In genomic region chr1:29227511-29227910, GRCh38 we compare ENCODE assay signal across 26 cellular contexts. TPM values are rescaled to one million over a fixed set of nuclear protein-coding genes. Genes with fewer than 3 reads are reported as not detected.
DNase-seq lines count a peak whose midpoint lies in the region; ATAC-seq and TF ChIP-seq lines count a peak whose summit lies in the region.
"Had no signal": no experiment of that assay in that cellular context is flagged by ENCODE, and none has a peak within 500 bp of the region (broad histone marks: within the 10 kb centered on the region; RNA-seq: fewer than 3 reads in every experiment).

No MANE protein-coding gene starts in this region.

- H3K27ac Mint-ChIP-seq in H9: peak overlapping the region in 1 of 3 experiments; percentile 51; a peak in 1 of 7 replicates
- H3K27ac Mint-ChIP-seq: activated CD8-positive, alpha-beta T cell treated with anti-CD3 and anti-CD28 coated beads for 36 hours; activated naive CD4-positive, alpha-beta T cell treated with anti-CD3 and anti-CD28 coated beads, Interleukin-2, amount 50 U/mL, for 24 hours; activated T-helper 17 cell treated with anti-CD3 and anti-CD28 coated beads, Interleukin-2, amount 50 U/mL, for 72 hours; natural killer cell; T-helper 1 cell treated with Interleukin-12 subunit alpha and Interleukin-12 subunit beta and Interleukin-4 antibody, amounts not matched to agents 30 μg/mL and 1 μg/mL, for 36 hours had no signal

- H4K5ac ChIP-seq in H9 (ENCODE audit: insufficient read length, low read depth, low read length): no peak overlapping the region

- H2AK5ac ChIP-seq in H9 (ENCODE audit: insufficient read length, low read length): no peak overlapping the region

- peaks cover 24% of the 10 kb centered on the region for H3F3A ChIP-seq in PC-9 (ENCODE audit: insufficient read depth, low read depth)

- H3K79me2 ChIP-seq in H9 (ENCODE audit: insufficient read depth, low read length) (no peaks in the 10 kb centered on the region), PC-9 (ENCODE audit: low read depth) (peaks cover 54% of the 10 kb centered on the region)

- no CpG with 5 or more reads among the region's 5 CpGs for WGBS in H9 (ENCODE audit: extremely low coverage, insufficient read length, low lambda C conversion rate)

- H3K18ac ChIP-seq in H9 (ENCODE audit: insufficient read length, low read depth, low read length): no peak overlapping the region

- peak; percentile 72 for DNase-seq in H9
- DNase-seq in PC-9: peak; percentile 85 to 96
- no peak for DNase-seq in foreskin keratinocyte
- peak; percentile 40 for DNase-seq in renal cortical epithelial cell (ENCODE audit: low read depth)
- no peak for DNase-seq in COR-L47 (lab: John Stamatoyannopoulos, UW)
- no peak for DNase-seq in activated CD4-positive, alpha-beta T cell treated with anti-CD3 and anti-CD28 coated beads, Interleukin-2, amount 50 U/mL, for 1 hour
- DNase-seq: activated CD8-positive, alpha-beta T cell treated with anti-CD3 and anti-CD28 coated beads for 36 hours; anterior cingulate cortex; C1 segment of cervical spinal cord; cortex of kidney; DND-41; left ventricle myocardium superior; natural killer cell; NCI-H1048; NCI-H1694; NCI-H226; NCI-H82; RPMI8226; stimulated activated CD8-positive, alpha-beta memory T cell treated with anti-CD3 and anti-CD28 coated beads, Interleukin-4, amount 100 ng/mL, for 48 hours; transverse colon had no signal

- H3K23me2 ChIP-seq in H9 (ENCODE audit: insufficient read length, low read depth, low read length, poor library complexity, severe bottlenecking): no peaks in the 10 kb centered on the region

- no peak overlapping the region for H3K23ac ChIP-seq in H9 (ENCODE audit: insufficient read length, low read depth, low read length)

- no peak overlapping the region for H3K9ac ChIP-seq in H9 (ENCODE audit: extremely low read depth, insufficient read length, low read length)

- no peaks in the 10 kb centered on the region for H3K79me1 ChIP-seq in H9 (ENCODE audit: insufficient read depth, low read depth, low read length, poor library complexity, severe bottlenecking)

- no peak overlapping the region for H4K91ac ChIP-seq in H9 (ENCODE audit: insufficient read length, low read depth, low read length)

- POLR2A ChIA-PET in PC-9 (lab: Charles Lee; ENCODE audit: unreplicated experiment): interaction anchor here (0.7 to 1.5 kb wide), 3 partner anchors 12 to 1683 kb away, joined by 5 to 26 read pairs (median 11); no protein-coding TSS in a partner anchor

- H4K20me1 ChIP-seq in H9 (ENCODE audit: control insufficient read depth, insufficient read depth, insufficient read length) (no peaks in the 10 kb centered on the region), PC-9 (ENCODE audit: insufficient read depth) (no peaks in the 10 kb centered on the region)

- H2AFZ ChIP-seq in H9 (ENCODE audit: low read length): no peak overlapping the region
- H2AFZ ChIP-seq in PC-9: no peak overlapping the region

- TF ChIP-seq CTCF in H9 (conservative IDR thresholded peaks at IDR 0.05) (no peak), PC-9 (conservative IDR thresholded peaks at IDR 0.05) (no peak), foreskin keratinocyte (conservative IDR thresholded peaks at IDR 0.05) (no peak)

- H3K14ac ChIP-seq in H9 (ENCODE audit: insufficient read depth, low read length): no peak overlapping the region

- H3K56ac ChIP-seq in H9 (ENCODE audit: insufficient read length, low read depth, low read length): no peak overlapping the region

- H3K4me3 ChIP-seq in PC-9: peak overlapping the region; percentile 18; the same call in 1 of the 2 replicates
- H3K4me3 ChIP-seq: SK-N-MC, transverse colon had no signal

- H3K36me3 Mint-ChIP-seq in H9 (ENCODE audit: insufficient read depth in 1 of 3, low read depth in 3 of 3): peaks cover 0 to 6% (median 0%) of the 10 kb centered on the region in 3 experiments; a peak in 2 of 7 replicates
- H3K36me3 Mint-ChIP-seq: activated naive CD4-positive, alpha-beta T cell treated with anti-CD3 and anti-CD28 coated beads, Interleukin-2, amount 50 U/mL, for 24 hours; natural killer cell had no signal

- H3K9me3 ChIP-seq in H9 (ENCODE audit: control insufficient read depth, low read depth, low read length) (no peaks in the 10 kb centered on the region), PC-9 (ENCODE audit: insufficient read depth, low read depth) (no peaks in the 10 kb centered on the region)
- H3K9me3 ChIP-seq: transverse colon had no signal

- peaks cover 4% of the 10 kb centered on the region; the same call in 1 of the 2 replicates for H3K27me3 Mint-ChIP-seq in H9 (ENCODE audit: low read depth)
- H3K27me3 Mint-ChIP-seq: activated CD8-positive, alpha-beta T cell treated with anti-CD3 and anti-CD28 coated beads for 36 hours; activated naive CD4-positive, alpha-beta T cell treated with anti-CD3 and anti-CD28 coated beads, Interleukin-2, amount 50 U/mL, for 24 hours; activated T-helper 17 cell treated with anti-CD3 and anti-CD28 coated beads, Interleukin-2, amount 50 U/mL, for 72 hours had no signal

- no peak overlapping the region for H2BK20ac ChIP-seq in H9 (ENCODE audit: low read depth, low read length, poor library complexity, severe bottlenecking)

- CTCF ChIA-PET in PC-9 (lab: Charles Lee): no interaction called here

- H3K27ac ChIP-seq in H9 (ENCODE audit: insufficient read length, low read depth, low read length) (peak overlapping the region; percentile 5), PC-9 (peak overlapping the region; percentile 95), foreskin keratinocyte (no peak overlapping the region)
- H3K27ac ChIP-seq: SK-N-MC, transverse colon had no signal

- peaks cover 22 to 35% of the 10 kb centered on the region in 2 experiments for H3K4me1 Mint-ChIP-seq in H9

- ATAC-seq in foreskin keratinocyte: peak; percentile 24
- ATAC-seq in GM21515 (IDR thresholded peaks at IDR 0.05; ENCODE audit: unreplicated experiment): no peak
- ATAC-seq: activated CD4-positive, CD25-positive, alpha-beta regulatory T cell treated with anti-CD3 and anti-CD28 coated beads, Interleukin-2, amount 50 U/mL, for 24 hours; activated CD8-positive, alpha-beta T cell treated with anti-CD3 and anti-CD28 coated beads for 36 hours; activated T-helper 17 cell treated with anti-CD3 and anti-CD28 coated beads, Interleukin-2, amount 50 U/mL, for 72 hours; left ventricle myocardium superior; natural killer cell had no signal

- intact Hi-C loops in PC-9 (cut with micrococcal nuclease; ENCODE audit: unreplicated experiment): loop anchor here (1.0 kb wide), 1 partner anchor 12 kb away; no protein-coding TSS in a partner anchor

- H3K9me3 Mint-ChIP-seq in H9: no peaks in the 10 kb centered on the region; a peak in 1 of 5 replicates
- H3K9me3 Mint-ChIP-seq: activated CD8-positive, alpha-beta T cell treated with anti-CD3 and anti-CD28 coated beads for 36 hours; activated naive CD4-positive, alpha-beta T cell treated with anti-CD3 and anti-CD28 coated beads, Interleukin-2, amount 50 U/mL, for 24 hours; activated T-helper 17 cell treated with anti-CD3 and anti-CD28 coated beads, Interleukin-2, amount 50 U/mL, for 72 hours; natural killer cell; T-helper 1 cell treated with Interleukin-12 subunit alpha and Interleukin-12 subunit beta and Interleukin-4 antibody, amounts not matched to agents 30 μg/mL and 1 μg/mL, for 36 hours had no signal

- no peak overlapping the region for H2BK5ac ChIP-seq in H9 (ENCODE audit: insufficient read length, low read length)

- H2BK15ac ChIP-seq in H9 (ENCODE audit: low read depth, low read length): no peak overlapping the region

- H3K4ac ChIP-seq in H9 (ENCODE audit: low read depth, low read length): no peak overlapping the region

- H3K4me1 ChIP-seq in H9 (ENCODE audit: insufficient read depth, low read length): peaks cover 5% of the 10 kb centered on the region; the same call in 1 of the 2 replicates
- peaks cover 39% of the 10 kb centered on the region for H3K4me1 ChIP-seq in PC-9 (replicated peaks; ENCODE audit: insufficient read depth)
- H3K4me1 ChIP-seq in foreskin keratinocyte: no peaks in the 10 kb centered on the region

- BruUV-seq in PC-9 (replicated peaks; lab: Mats Ljungman, UMichigan): no TSS peak

- H3K9me2 ChIP-seq in PC-9 (ENCODE audit: insufficient read depth): no peaks in the 10 kb centered on the region

- no peaks in the 10 kb centered on the region for H3K27me3 ChIP-seq in H9 (ENCODE audit: insufficient read depth, low read length)
- no peaks in the 10 kb centered on the region for H3K27me3 ChIP-seq in PC-9 (ENCODE audit: insufficient read depth, low read depth)
- no peaks in the 10 kb centered on the region for H3K27me3 ChIP-seq in foreskin keratinocyte
- H3K27me3 ChIP-seq: transverse colon had no signal

- H3K36me3 ChIP-seq in PC-9 (ENCODE audit: low read depth): no peaks in the 10 kb centered on the region
- H3K36me3 ChIP-seq: transverse colon had no signal

- no peak overlapping the region for H2BK12ac ChIP-seq in H9 (ENCODE audit: insufficient read length, low read depth, low read length)

- no peak overlapping the region for H4K8ac ChIP-seq in H9 (replicated peaks; ENCODE audit: insufficient read length, low read depth, low read length)

- no peak overlapping the region for H3T11ph ChIP-seq in H9 (ENCODE audit: low read length)

- no peak overlapping the region for H3K4me3 Mint-ChIP-seq in H9
- H3K4me3 Mint-ChIP-seq: activated CD8-positive, alpha-beta T cell treated with anti-CD3 and anti-CD28 coated beads for 36 hours; activated naive CD4-positive, alpha-beta T cell treated with anti-CD3 and anti-CD28 coated beads, Interleukin-2, amount 50 U/mL, for 24 hours; activated T-helper 17 cell treated with anti-CD3 and anti-CD28 coated beads, Interleukin-2, amount 50 U/mL, for 72 hours; natural killer cell; T-helper 1 cell treated with Interleukin-12 subunit alpha and Interleukin-12 subunit beta and Interleukin-4 antibody, amounts not matched to agents 30 μg/mL and 1 μg/mL, for 36 hours had no signal

- no peak overlapping the region for H2BK120ac ChIP-seq in H9 (ENCODE audit: low read depth, low read length, poor library complexity, severe bottlenecking)

- no peak overlapping the region for H3K4me2 ChIP-seq in H9 (ENCODE audit: insufficient read depth, insufficient read length, low read length)
- H3K4me2 ChIP-seq in PC-9: peak overlapping the region; percentile 66

RNA-seq across cellular contexts. Expression of gene MECR, which starts 3.2 kb away (rescaled TPM):
- total RNA-seq in H9 (2021): 25.8 and 30.9 TPM in 2 replicates
- 46.4 and 53.9 TPM in 2 replicates for total RNA-seq in PC-9 (2021)
- 30.5 and 35.7 TPM in 2 replicates for total RNA-seq in foreskin keratinocyte
- 31.7 and 33.6 TPM in 2 replicates for polyA plus RNA-seq in foreskin keratinocyte
- 17.7 and 21.5 TPM in 2 replicates for total RNA-seq in renal cortical epithelial cell

RNA-seq across cellular contexts. Expression of gene PTPRU, which starts 8.8 kb away (rescaled TPM):
- total RNA-seq in H9 (2021) (45.0 and 45.5 TPM in 2 replicates), PC-9 (2021) (31.4 and 44.3 TPM in 2 replicates), foreskin keratinocyte (16.1 and 17.5 TPM in 2 replicates), renal cortical epithelial cell (25.7 and 50.7 TPM in 2 replicates)
- polyA plus RNA-seq in foreskin keratinocyte: 8.6 and 9.4 TPM in 2 replicates

RNA-seq across cellular contexts. Expression of gene SRSF4, which starts 45.8 kb away (rescaled TPM):
- total RNA-seq in H9 (2021) (89.8 and 90.6 TPM in 2 replicates), PC-9 (2021) (75.7 and 87.6 TPM in 2 replicates), foreskin keratinocyte (50.4 and 64.0 TPM in 2 replicates), renal cortical epithelial cell (19.3 and 46.8 TPM in 2 replicates)
- 53.7 and 64.9 TPM in 2 replicates for polyA plus RNA-seq in foreskin keratinocyte

Comparison
In these comparisons a context has a peak if more than half of its experiments do, and no peak if none do; other contexts are left out.
1. DNase-seq: peak in H9 (single experiment), PC-9 (2 of 2) and renal cortical epithelial cell (single experiment); none in foreskin keratinocyte (0 of 2), COR-L47 (single experiment) and activated CD4-positive, alpha-beta T cell treated with anti-CD3 and anti-CD28 coated beads, Interleukin-2, amount 50 U/mL, for 1 hour (single experiment).